ENCODE assay signal across 1 cellular context in genomic region chr6:122696079-122696478, GRCh38.
A peak's percentile ranks its signal among the peaks of the same experiment; 100 is the strongest.
TF ChIP-seq lines count a peak whose summit lies in the region.

No MANE protein-coding gene starts in this region.

TF ChIP-seq in IMR-90, 13 proteins besides CTCF, POLR2A, EP300 and RAD21:
- TF ChIP-seq CEBPB (IDR thresholded peaks at IDR 0.05; ENCODE audit: low read depth, low read length) = peak; percentile 46
- TF ChIP-seq MAFK (IDR thresholded peaks at IDR 0.05; ENCODE audit: low read depth, low read length) = peak; percentile 7; the same call in 1 of the 2 replicates
- TF ChIP-seq MXI1 (IDR thresholded peaks at IDR 0.05; ENCODE audit: borderline replicate concordance, low read depth, low read length) = no peak
- TF ChIP-seq FOS (IDR thresholded peaks at IDR 0.05; ENCODE audit: low read depth, low read length) = peak; percentile 70
